Comparison of ENCODE assay signal across 13 cellular contexts in the genomic region with DNA sequence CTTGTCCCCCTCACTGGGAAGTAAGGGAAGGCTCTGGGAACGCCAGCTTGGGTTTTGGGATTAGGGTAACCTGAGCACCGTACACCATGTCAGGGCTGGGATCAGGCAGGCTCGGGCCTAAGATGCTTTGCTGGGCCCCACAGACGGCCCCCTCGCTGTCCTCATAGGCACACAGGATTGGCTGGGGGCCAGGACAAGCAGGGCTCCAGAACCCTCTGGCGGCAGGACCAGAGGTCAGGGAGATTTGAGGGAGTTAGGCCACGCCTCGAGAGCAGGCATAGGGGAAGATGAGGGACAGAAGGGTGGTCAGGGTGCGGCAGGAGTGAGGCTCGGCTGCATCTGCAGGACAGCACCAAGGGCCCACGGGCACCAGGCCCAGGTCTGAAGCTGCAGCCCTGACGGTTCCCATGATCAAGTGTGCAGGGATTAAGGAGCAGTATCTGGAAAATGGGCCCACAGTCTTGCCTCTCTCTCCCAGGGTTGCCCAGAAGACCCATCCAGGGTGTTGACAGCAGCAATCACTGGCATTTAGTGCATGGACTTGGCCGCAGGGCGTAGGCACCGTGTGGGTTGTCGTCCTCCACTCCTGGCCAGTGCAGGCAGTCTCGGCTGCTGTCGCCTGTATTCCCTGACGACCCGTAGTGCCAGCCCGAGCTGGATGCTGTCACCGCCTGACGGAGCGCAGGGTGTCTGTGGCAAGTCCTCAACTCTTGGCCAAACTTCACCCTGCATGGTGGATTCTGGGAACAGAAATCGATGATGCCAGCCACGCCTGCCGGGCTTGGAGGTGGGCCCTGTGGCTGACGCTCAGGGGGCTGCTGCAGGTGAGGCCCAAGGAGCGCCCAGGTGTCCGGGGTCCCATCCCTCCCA. TPM values are rescaled to one million over a fixed set of nuclear protein-coding genes. Genes with fewer than 3 reads are reported as not detected.
DNase-seq lines count a peak whose midpoint lies in the region; ATAC-seq, FAIRE-seq and TF ChIP-seq lines count a peak whose summit lies in the region.
"Had no signal": no experiment of that assay in that cellular context is flagged by ENCODE, and none has a peak within 500 bp of the region (broad histone marks: within the 10 kb centered on the region; RNA-seq: fewer than 3 reads in every experiment).

No MANE protein-coding gene starts in this region.

- no peaks in the 10 kb centered on the region for H3K4me1 Mint-ChIP-seq in type B pancreatic cell (ENCODE audit: unreplicated experiment)

- intact Hi-C loops in mucosa of descending colon (cut with DNase I, micrococcal nuclease): no loop called here

- H3K4me3 ChIP-seq in coronary artery (no peak overlapping the region), mucosa of descending colon (no peak overlapping the region), small intestine (ENCODE audit: low read depth in 1 of 2, low read length in 2 of 2) (no peak overlapping the region)
- H3K4me3 ChIP-seq: gastrocnemius medialis had no signal

- no peaks in the 10 kb centered on the region for H3K27me3 Mint-ChIP-seq in type B pancreatic cell

- FAIRE-seq in small intestine (lab: Jason Lieb, UNC): no peak

- no peak overlapping the region for H3K27ac ChIP-seq in coronary artery
- no peak overlapping the region for H3K27ac ChIP-seq in small intestine (ENCODE audit: low read depth in 1 of 2, low read length in 1 of 2)
- H3K27ac ChIP-seq: brain microvascular endothelial cell, gastrocnemius medialis had no signal

- H3K27me3 ChIP-seq in small intestine (ENCODE audit: control insufficient read depth in 2 of 2, insufficient read depth in 2 of 2, low read length in 2 of 2): no peaks in the 10 kb centered on the region
- H3K27me3 ChIP-seq: brain microvascular endothelial cell, gastrocnemius medialis had no signal

- H3K36me3 ChIP-seq in mucosa of descending colon (ENCODE audit: low read depth) (no peaks in the 10 kb centered on the region), small intestine (ENCODE audit: control insufficient read depth in 2 of 2, insufficient read depth in 2 of 2, low read length in 2 of 2) (no peaks in the 10 kb centered on the region)
- H3K36me3 ChIP-seq: brain microvascular endothelial cell, gastrocnemius medialis had no signal

- no peak for TF ChIP-seq CTCF in coronary artery (IDR thresholded peaks at IDR 0.05)
- TF ChIP-seq CTCF in mucosa of descending colon (IDR thresholded peaks at IDR 0.05): no peak
- no peak for TF ChIP-seq CTCF in type B pancreatic cell (conservative IDR thresholded peaks at IDR 0.05)
- no peak for TF ChIP-seq CTCF in GM20000 (IDR thresholded peaks at IDR 0.05; ENCODE audit: extremely low read depth, missing control alignments)

- WGBS in small intestine, 3 donors: 74 to 84% (median 75%) methylated on average over 29 to 30 of the region's 30 CpGs

- H3K4me3 Mint-ChIP-seq in type B pancreatic cell: no peak overlapping the region

- no peaks in the 10 kb centered on the region for H3K36me3 Mint-ChIP-seq in type B pancreatic cell

- no peak overlapping the region for H3K27ac Mint-ChIP-seq in type B pancreatic cell

- no peaks in the 10 kb centered on the region for H3K9me3 Mint-ChIP-seq in type B pancreatic cell

- peak; percentile 2 for DNase-seq in activated gamma-delta T cell treated with Interleukin-2 at 50 U/mL for 16 hours
- DNase-seq in activated gamma-delta T cell (lab: John Stamatoyannopoulos, UW): no peak
- peak; percentile 67 for DNase-seq in coronary artery (ENCODE audit: low spot score)
- peak in 2 of 3 donors; percentile 1 to 50 for DNase-seq in mucosa of descending colon
- DNase-seq in type B pancreatic cell (ENCODE audit: extremely low spot score, unreplicated experiment): peak; percentile 65
- DNase-seq in GM20000 (ENCODE audit: low spot score): no peak
- no peak for DNase-seq in small intestine
- DNase-seq: brain microvascular endothelial cell, COR-L47, gastrocnemius medialis had no signal

- no peaks in the 10 kb centered on the region for H3K9me3 ChIP-seq in mucosa of descending colon
- no peaks in the 10 kb centered on the region for H3K9me3 ChIP-seq in small intestine (ENCODE audit: control insufficient read depth, low read depth)
- H3K9me3 ChIP-seq: gastrocnemius medialis had no signal

- H3K4me1 ChIP-seq in mucosa of descending colon (ENCODE audit: low read depth) (peaks cover 34% of the 10 kb centered on the region), small intestine (ENCODE audit: control insufficient read depth in 2 of 2, insufficient read depth in 1 of 2, low read depth in 1 of 2, low read length in 1 of 2) (no peaks in the 10 kb centered on the region)
- H3K4me1 ChIP-seq: gastrocnemius medialis had no signal

- ATAC-seq in mucosa of descending colon (no peak), HG03457 (IDR thresholded peaks at IDR 0.05; ENCODE audit: unreplicated experiment) (no peak)
- ATAC-seq: activated CD4-positive, CD25-positive, alpha-beta regulatory T cell treated with anti-CD3 and anti-CD28 coated beads, Interleukin-2, amount 50 U/mL, for 24 hours; gastrocnemius medialis; HCT116 had no signal

RNA-seq across cellular contexts. Expression of gene GNB1L, which starts 15.7 kb away (rescaled TPM):
- total RNA-seq in mucosa of descending colon: 1 to 10 TPM; 2.7 to 4.7 (median 3.4) TPM
- total RNA-seq in type B pancreatic cell (ENCODE audit: low replicate concordance): 7.5 and 7.7 TPM in 2 replicates
- 10 to 100 TPM in 2 of 3 donors, 1 to 10 TPM in 1; 7.6 to 18.9 (median 12.1) TPM for polyA plus RNA-seq in small intestine

RNA-seq across cellular contexts. Expression of gene RTL10, which starts 15.7 kb away (rescaled TPM):
- total RNA-seq in mucosa of descending colon (10 to 100 TPM; 10.1 to 12.2 (median 11.9) TPM), type B pancreatic cell (ENCODE audit: low replicate concordance) (28.8 and 39.1 TPM in 2 replicates)
- 10 to 100 TPM in 2 of 3 donors, 1 to 10 TPM in 1; 9.7 to 30.6 (median 26.5) TPM for polyA plus RNA-seq in small intestine

Comparison
In these comparisons a context has a peak if more than half of its experiments do, and no peak if none do; other contexts are left out.
1. DNase-seq: peak in activated gamma-delta T cell treated with Interleukin-2 at 50 U/mL for 16 hours (single experiment), coronary artery (single experiment), mucosa of descending colon (2 of 3) and type B pancreatic cell (single experiment); none in activated gamma-delta T cell (single experiment), GM20000 (single experiment) and small intestine (single experiment).